Comparison of ENCODE assay signal across 10 cellular contexts in the genomic region with DNA sequence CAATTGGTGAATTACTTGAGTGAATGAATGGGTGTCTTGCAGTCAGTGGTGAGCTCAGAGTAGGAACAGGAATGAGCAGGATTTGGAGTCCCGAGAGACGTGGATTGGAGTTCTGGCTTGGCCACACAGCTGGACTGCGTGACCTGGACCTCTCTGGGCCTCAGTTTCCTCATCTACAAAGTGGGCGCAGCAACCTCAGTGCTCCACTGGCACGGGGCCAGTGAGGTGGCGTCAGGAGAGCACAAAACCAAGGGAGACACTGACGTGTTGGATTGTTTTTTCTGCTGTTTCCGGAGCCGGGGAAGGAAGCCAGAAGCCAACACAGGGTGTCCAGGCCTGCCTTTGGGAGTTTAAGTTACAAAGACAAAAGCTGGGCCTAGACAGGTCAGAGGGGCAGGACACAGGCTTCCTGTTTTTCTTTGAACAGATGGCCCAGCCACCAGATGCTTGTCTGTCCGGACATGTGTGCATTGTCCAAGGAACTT. TPM values are rescaled to one million over a fixed set of nuclear protein-coding genes. Genes with fewer than 3 reads are reported as not detected.
DNase-seq lines count a peak whose midpoint lies in the region; ATAC-seq, FAIRE-seq and TF ChIP-seq lines count a peak whose summit lies in the region.
"Had no signal": no experiment of that assay in that cellular context is flagged by ENCODE, and none has a peak within 500 bp of the region (broad histone marks: within the 10 kb centered on the region; RNA-seq: fewer than 3 reads in every experiment).

No MANE protein-coding gene starts in this region.

- H3K36me3 Mint-ChIP-seq in HFFc6 (ENCODE audit: low read depth), result no peaks in the 10 kb centered on the region; the same call in 1 of the 2 replicates
- H3K36me3 Mint-ChIP-seq in astrocyte (ENCODE audit: low read depth, unreplicated experiment), result no peaks in the 10 kb centered on the region

- ATAC-seq in HG03108 (IDR thresholded peaks at IDR 0.05; ENCODE audit: unreplicated experiment), result no peak
- no peak for ATAC-seq in HG03280 (IDR thresholded peaks at IDR 0.05; ENCODE audit: unreplicated experiment)
- no peak for ATAC-seq in HG03196 (IDR thresholded peaks at IDR 0.05; ENCODE audit: unreplicated experiment)

- FAIRE-seq in astrocyte (lab: Jason Lieb, UNC), result no peak

- H3K27me3 ChIP-seq in astrocyte (ENCODE audit: insufficient read depth, low read length), result no peaks in the 10 kb centered on the region
- H3K27me3 ChIP-seq in left ventricle myocardium inferior (ENCODE audit: low read depth), result no peaks in the 10 kb centered on the region

- H3K9me3 ChIP-seq in astrocyte (ENCODE audit: insufficient read depth, low read depth, low read length) (no peaks in the 10 kb centered on the region), left ventricle myocardium inferior (replicated peaks) (no peaks in the 10 kb centered on the region)

- H3K4me1 ChIP-seq in astrocyte (ENCODE audit: insufficient read depth, low read length) (peaks cover 6% of the 10 kb centered on the region), left ventricle myocardium inferior (peaks cover 46% of the 10 kb centered on the region)

- H3K27me3 Mint-ChIP-seq in HFFc6 (ENCODE audit: insufficient read depth) (peaks cover 2% of the 10 kb centered on the region), astrocyte (ENCODE audit: low read depth, unreplicated experiment) (peaks cover 25% of the 10 kb centered on the region)

- H3K4me3 ChIP-seq in astrocyte (ENCODE audit: insufficient read depth, low read depth, low read length), result no peak overlapping the region
- no peak overlapping the region for H3K4me3 ChIP-seq in left ventricle myocardium inferior
- H3K4me3 ChIP-seq in skeletal muscle cell (ENCODE audit: low read depth, low read length), result no peak overlapping the region

- H3K4me2 ChIP-seq in astrocyte (ENCODE audit: low read length), result peak overlapping the region; percentile 37

- peak overlapping the region; percentile 76 for H3K27ac Mint-ChIP-seq in HFFc6
- H3K27ac Mint-ChIP-seq in astrocyte (ENCODE audit: unreplicated experiment), result no peak overlapping the region
- H3K27ac Mint-ChIP-seq: T-helper 1 cell treated with Interleukin-12 subunit alpha and Interleukin-12 subunit beta and Interleukin-4 antibody, amounts not matched to agents 30 μg/mL and 1 μg/mL, for 36 hours had no signal

- H3K4me1 Mint-ChIP-seq in HFFc6 (ENCODE audit: low read depth) (peaks cover 35% of the 10 kb centered on the region), astrocyte (ENCODE audit: low read depth, unreplicated experiment) (peaks cover 3% of the 10 kb centered on the region)

- DNase-seq in HFFc6 (peak; percentile 83), astrocyte (ENCODE audit: low read depth) (peak; percentile 72), left ventricle myocardium inferior (peak; percentile 81), skeletal muscle cell (ENCODE audit: low read depth) (peak; percentile 45), NCI-H82 (lab: John Stamatoyannopoulos, UW) (no peak)
- DNase-seq: central memory CD4-positive, alpha-beta T cell had no signal

- peak overlapping the region; percentile 55 for H3K4me3 Mint-ChIP-seq in HFFc6
- no peak overlapping the region for H3K4me3 Mint-ChIP-seq in astrocyte (ENCODE audit: unreplicated experiment)
- H3K4me3 Mint-ChIP-seq: T-helper 1 cell treated with Interleukin-12 subunit alpha and Interleukin-12 subunit beta and Interleukin-4 antibody, amounts not matched to agents 30 μg/mL and 1 μg/mL, for 36 hours had no signal

- H3K36me3 ChIP-seq in astrocyte (ENCODE audit: insufficient read depth, low read length) (no peaks in the 10 kb centered on the region), left ventricle myocardium inferior (no peaks in the 10 kb centered on the region)

- intact Hi-C loops in left ventricle myocardium inferior (cut with micrococcal nuclease), result no loop called here

- no peaks in the 10 kb centered on the region for H3K79me2 ChIP-seq in astrocyte (ENCODE audit: insufficient read depth, low read length)

- H3K27ac ChIP-seq in astrocyte (ENCODE audit: low read depth, low read length) (peak overlapping the region; percentile 18), left ventricle myocardium inferior (replicated peaks) (peak overlapping the region; percentile 92)

- no peak for TF ChIP-seq CTCF in HFFc6 (IDR thresholded peaks at IDR 0.05)
- TF ChIP-seq CTCF in astrocyte (IDR thresholded peaks at IDR 0.05; ENCODE audit: insufficient read depth, low read depth, low read length), result no peak
- TF ChIP-seq CTCF in left ventricle myocardium inferior (IDR thresholded peaks at IDR 0.05; ENCODE audit: borderline replicate concordance), result no peak

- no peaks in the 10 kb centered on the region for H4K20me1 ChIP-seq in astrocyte (ENCODE audit: insufficient read depth, low read length)

- H3K9me3 Mint-ChIP-seq in HFFc6 (no peaks in the 10 kb centered on the region), astrocyte (ENCODE audit: unreplicated experiment) (no peaks in the 10 kb centered on the region)
- H3K9me3 Mint-ChIP-seq: T-helper 1 cell treated with Interleukin-12 subunit alpha and Interleukin-12 subunit beta and Interleukin-4 antibody, amounts not matched to agents 30 μg/mL and 1 μg/mL, for 36 hours had no signal

- H3K9ac ChIP-seq in astrocyte (ENCODE audit: low read length), result peak overlapping the region; percentile 43

- H2AFZ ChIP-seq in astrocyte (ENCODE audit: low read depth, low read length), result peak overlapping the region; percentile 67

RNA-seq across cellular contexts. Expression of gene DOCK6, which starts 6.5 kb away (rescaled TPM):
- total RNA-seq in HFFc6 (2021; fragmentation: NEBNext Ultra II Directional; extraction: Animal tissue kit (Norgen Biotek cat#: 25700)), result 10 to 100 TPM; 20.7 to 32.2 (median 22.9) TPM
- total RNA-seq in astrocyte (38.3 and 48.2 TPM in 2 replicates), left ventricle myocardium inferior (43.2 TPM)

RNA-seq across cellular contexts. Expression of gene TSPAN16, which starts 27.1 kb away (rescaled TPM):
- not detected for total RNA-seq in HFFc6 (2021; fragmentation: NEBNext Ultra II Directional; extraction: Animal tissue kit (Norgen Biotek cat#: 25700))
- total RNA-seq in astrocyte (not detected in 2 replicates), left ventricle myocardium inferior (not detected)

RNA-seq across cellular contexts. Expression of gene ANGPTL8, which starts 29.4 kb away (rescaled TPM):
- not detected for total RNA-seq in HFFc6 (2021; fragmentation: NEBNext Ultra II Directional; extraction: Animal tissue kit (Norgen Biotek cat#: 25700))
- not detected in 2 replicates for total RNA-seq in astrocyte
- total RNA-seq in left ventricle myocardium inferior, result not detected
